27 cellular contexts compared by ENCODE assay signal in genomic region chr11:16928052-16928451, GRCh38.
"Had no signal": no experiment of that assay in that cellular context is flagged by ENCODE, and none has a peak within 500 bp of the region (broad histone marks: within the 10 kb centered on the region; RNA-seq: fewer than 3 reads in every experiment).

No MANE protein-coding gene starts in this region.

- H3K27ac Mint-ChIP-seq: stimulated activated effector memory CD8-positive, alpha-beta T cell treated with anti-CD3 and anti-CD28 coated beads, Interleukin-12 subunit alpha, Interleukin-12 subunit beta, amount 100 ng/mL, for 72 hours; stimulated activated memory B cell treated with anti-CD40 and anti-IgM and Interleukin-4, amounts not matched to agents 10 μg/mL and 1 μg/mL and 100 μg/mL, for 72 hours; stimulated activated naive B cell treated with anti-CD40 and anti-IgM and Interleukin-4, amounts not matched to agents 10 μg/mL and 1 μg/mL and 100 μg/mL, for 72 hours; stimulated activated naive CD8-positive, alpha-beta T cell treated with anti-CD3 and anti-CD28 coated beads, Interleukin-15, amount 100 ng/mL, for 72 hours; stimulated activated naive CD8-positive, alpha-beta T cell treated with anti-CD3 and anti-CD28 coated beads, Interleukin-15, Interleukin-2, amounts not matched to agents 100 ng/mL and 50 ng/mL, for 24 hours had no signal

- H3K36me3 Mint-ChIP-seq: stimulated activated effector memory CD8-positive, alpha-beta T cell treated with anti-CD3 and anti-CD28 coated beads, Interleukin-12 subunit alpha, Interleukin-12 subunit beta, amount 100 ng/mL, for 72 hours had no signal

- H3K4me3 ChIP-seq: stomach, suprapubic skin, testis, thoracic aorta, tibial artery, tibial nerve, transverse colon, upper lobe of left lung, upper lobe of right lung, uterus, vagina had no signal

- H3K36me3 ChIP-seq: stomach, suprapubic skin, thoracic aorta, tibial artery, tibial nerve, transverse colon, upper lobe of left lung, upper lobe of right lung, uterus, vagina had no signal

- H3K27ac ChIP-seq: stomach, suprapubic skin, testis, thoracic aorta, tibial artery, tibial nerve, transverse colon, upper lobe of left lung, upper lobe of right lung, uterus, vagina had no signal

- H3K27me3 ChIP-seq: testis, tibial artery, uterus, vagina had no signal

- H3K9me3 Mint-ChIP-seq: stimulated activated effector memory CD8-positive, alpha-beta T cell treated with anti-CD3 and anti-CD28 coated beads, Interleukin-12 subunit alpha, Interleukin-12 subunit beta, amount 100 ng/mL, for 72 hours; stimulated activated memory B cell treated with anti-CD40 and anti-IgM and Interleukin-4, amounts not matched to agents 10 μg/mL and 1 μg/mL and 100 μg/mL, for 72 hours; stimulated activated naive B cell treated with anti-CD40 and anti-IgM and Interleukin-4, amounts not matched to agents 10 μg/mL and 1 μg/mL and 100 μg/mL, for 72 hours; stimulated activated naive CD8-positive, alpha-beta T cell treated with anti-CD3 and anti-CD28 coated beads, Interleukin-15, amount 100 ng/mL, for 72 hours; stimulated activated naive CD8-positive, alpha-beta T cell treated with anti-CD3 and anti-CD28 coated beads, Interleukin-15, Interleukin-2, amounts not matched to agents 100 ng/mL and 50 ng/mL, for 24 hours had no signal

- H3K9me3 ChIP-seq: stomach, suprapubic skin, testis, thoracic aorta, tibial artery, tibial nerve, transverse colon, upper lobe of left lung, upper lobe of right lung, uterus, vagina had no signal

- H3K4me3 Mint-ChIP-seq: stimulated activated effector memory CD8-positive, alpha-beta T cell treated with anti-CD3 and anti-CD28 coated beads, Interleukin-12 subunit alpha, Interleukin-12 subunit beta, amount 100 ng/mL, for 72 hours; stimulated activated memory B cell treated with anti-CD40 and anti-IgM and Interleukin-4, amounts not matched to agents 10 μg/mL and 1 μg/mL and 100 μg/mL, for 72 hours; stimulated activated naive B cell treated with anti-CD40 and anti-IgM and Interleukin-4, amounts not matched to agents 10 μg/mL and 1 μg/mL and 100 μg/mL, for 72 hours; stimulated activated naive CD8-positive, alpha-beta T cell treated with anti-CD3 and anti-CD28 coated beads, Interleukin-15, amount 100 ng/mL, for 72 hours; stimulated activated naive CD8-positive, alpha-beta T cell treated with anti-CD3 and anti-CD28 coated beads, Interleukin-15, Interleukin-2, amounts not matched to agents 100 ng/mL and 50 ng/mL, for 24 hours had no signal

- DNase-seq: stimulated activated CD4-positive, alpha-beta T cell treated with anti-CD3 and anti-CD28 coated beads, Interleukin-2, amount 100 ng/mL, for 24 hours; stimulated activated CD4-positive, alpha-beta T cell treated with anti-CD3 and anti-CD28 coated beads, Interleukin-2, amount 100 ng/mL, for 48 hours; stimulated activated CD4-positive, alpha-beta T cell treated with anti-CD3 and anti-CD28 coated beads, Interleukin-4, amount 100 ng/mL, for 1 hour; stimulated activated CD4-positive, alpha-beta T cell treated with anti-CD3 and anti-CD28 coated beads, Interleukin-4, amount 100 ng/mL, for 24 hours; stimulated activated CD4-positive, alpha-beta T cell treated with anti-CD3 and anti-CD28 coated beads, Interleukin-4, amount 100 ng/mL, for 4 hours; stimulated activated CD8-positive, alpha-beta memory T cell treated with anti-CD3 and anti-CD28 coated beads, Interleukin-4, amount 100 ng/mL, for 48 hours; stimulated activated naive B cell treated with anti-CD40 and anti-IgM and Interleukin-4, amounts not matched to agents 10 μg/mL and 1 μg/mL and 100 μg/mL, for 72 hours; stimulated activated naive CD4-positive, alpha-beta T cell; stimulated activated naive CD4-positive, alpha-beta T cell treated with Interleukin-2 at 50 U/mL for 16 hours; stimulated activated naive CD8-positive, alpha-beta T cell treated with anti-CD3 and anti-CD28 coated beads, Interleukin-15, amount 100 ng/mL, for 72 hours; stimulated activated naive CD8-positive, alpha-beta T cell treated with anti-CD3 and anti-CD28 coated beads, Interleukin-15, Interleukin-2, amounts not matched to agents 100 U/mL and 50 U/mL, for 24 hours; stomach; substantia nigra; testis; tibial artery; transverse colon; trophoblast cell; upper lobe of left lung; upper lobe of right lung; uterus had no signal
